In genomic region chr4:121824171-121824527, GRCh38 we compare ENCODE assay signal across 8 cellular contexts. TPM values are rescaled to one million over a fixed set of nuclear protein-coding genes. Genes with fewer than 3 reads are reported as not detected.
DNase-seq lines count a peak whose midpoint lies in the region; ATAC-seq and TF ChIP-seq lines count a peak whose summit lies in the region.

No MANE protein-coding gene starts in this region.

- H3K27ac Mint-ChIP-seq in CD4-positive, CD25-positive, alpha-beta regulatory T cell = peak overlapping the region in 2 of 3 donors; percentile 92 to 97
- H3K27ac Mint-ChIP-seq in naive thymus-derived CD8-positive, alpha-beta T cell = peak overlapping the region; percentile 41 to 96 (median 90)

- no peaks in the 10 kb centered on the region for H3K36me3 ChIP-seq in CD4-positive, CD25-positive, alpha-beta regulatory T cell (ENCODE audit: control insufficient read depth, insufficient read depth, low read length)

- DNase-seq in CD4-positive, CD25-positive, alpha-beta regulatory T cell = no peak
- DNase-seq in cardiac fibroblast (ENCODE audit: low read depth in 2 of 2) (no peak), kidney glomerular epithelial cell (lab: John Stamatoyannopoulos, UW) (no peak), OCI-M2 (lab: John Stamatoyannopoulos, UW; ENCODE audit: unreplicated experiment) (no peak)
- no peak for DNase-seq in naive thymus-derived CD8-positive, alpha-beta T cell
- DNase-seq in stimulated activated CD4-positive, alpha-beta T cell treated with anti-CD3 and anti-CD28 coated beads, Interleukin-4, amount 100 ng/mL, for 24 hours = no peak
- DNase-seq in activated CD4-positive, alpha-beta T cell treated with anti-CD3 and anti-CD28 coated beads for 4 hours = no peak

- POLR2A ChIA-PET in naive thymus-derived CD8-positive, alpha-beta T cell (lab: Charles Lee) = interaction anchor here (1.0 to 2.5 kb wide), 3 partner anchors 23 to 127 kb away, joined by 3 to 26 read pairs (median 6); partner anchors contain the start of genes BBS7 and EXOSC9

- peak overlapping the region; percentile 86 to 94 (median 90) for H3K4me3 Mint-ChIP-seq in CD4-positive, CD25-positive, alpha-beta regulatory T cell
- peak overlapping the region; percentile 85 to 99 (median 93) for H3K4me3 Mint-ChIP-seq in naive thymus-derived CD8-positive, alpha-beta T cell

- ATAC-seq in CD4-positive, CD25-positive, alpha-beta regulatory T cell (ENCODE audit: low read depth in 2 of 2) = no peak
- peak; percentile 1 for ATAC-seq in HG02840 (IDR thresholded peaks at IDR 0.05; ENCODE audit: low FRiP score, unreplicated experiment)
- no peak for ATAC-seq in naive thymus-derived CD8-positive, alpha-beta T cell

- H3K9me3 Mint-ChIP-seq in CD4-positive, CD25-positive, alpha-beta regulatory T cell = no peaks in the 10 kb centered on the region
- no peaks in the 10 kb centered on the region for H3K9me3 Mint-ChIP-seq in naive thymus-derived CD8-positive, alpha-beta T cell

- peak overlapping the region; percentile 82 for H3K27ac ChIP-seq in CD4-positive, CD25-positive, alpha-beta regulatory T cell (ENCODE audit: insufficient read depth, low read length, poor library complexity, severe bottlenecking)

- no peaks in the 10 kb centered on the region for H3K27me3 Mint-ChIP-seq in CD4-positive, CD25-positive, alpha-beta regulatory T cell
- H3K27me3 Mint-ChIP-seq in naive thymus-derived CD8-positive, alpha-beta T cell = peaks cover 0 to 1% (median 0%) of the 10 kb centered on the region in 5 donors

- TF ChIP-seq CTCF in cardiac fibroblast (IDR thresholded peaks at IDR 0.05; ENCODE audit: low read depth, low read length) = no peak

- H3K27me3 ChIP-seq in CD4-positive, CD25-positive, alpha-beta regulatory T cell (ENCODE audit: control insufficient read depth, insufficient read depth, low read length) = no peaks in the 10 kb centered on the region

- H3K4me1 ChIP-seq in CD4-positive, CD25-positive, alpha-beta regulatory T cell (ENCODE audit: control insufficient read depth, insufficient read depth, low read length, poor library complexity, severe bottlenecking) = peaks cover 21% of the 10 kb centered on the region

- H3K36me3 Mint-ChIP-seq in CD4-positive, CD25-positive, alpha-beta regulatory T cell = no peaks in the 10 kb centered on the region
- peaks cover 0 to 5% (median 0%) of the 10 kb centered on the region in 3 donors for H3K36me3 Mint-ChIP-seq in naive thymus-derived CD8-positive, alpha-beta T cell

- no peaks in the 10 kb centered on the region for H3K9me3 ChIP-seq in CD4-positive, CD25-positive, alpha-beta regulatory T cell (ENCODE audit: control insufficient read depth in 2 of 2, low read length in 2 of 2)

- peaks cover 6 to 32% (median 16%) of the 10 kb centered on the region in 4 donors for H3K4me1 Mint-ChIP-seq in CD4-positive, CD25-positive, alpha-beta regulatory T cell
- peaks cover 6 to 20% (median 18%) of the 10 kb centered on the region in 4 donors for H3K4me1 Mint-ChIP-seq in naive thymus-derived CD8-positive, alpha-beta T cell

- peak overlapping the region; percentile 91 for H3K4me3 ChIP-seq in CD4-positive, CD25-positive, alpha-beta regulatory T cell (ENCODE audit: low read depth, low read length)
- H3K4me3 ChIP-seq in cardiac fibroblast (replicated peaks in 1 of 2; ENCODE audit: low read depth in 2 of 2, low read length in 2 of 2) = peak overlapping the region; percentile 81

RNA-seq across cellular contexts. Expression of gene CCNA2, which starts 0.5 kb away (rescaled TPM):
- 1.3 TPM for total RNA-seq in CD4-positive, CD25-positive, alpha-beta regulatory T cell
- polyA plus RNA-seq in CD4-positive, CD25-positive, alpha-beta regulatory T cell = 1 to 10 TPM in 2 of 4 donors, under 1 TPM in 2; 0.61 to 4.5 (median 2.2) TPM
- 1 to 10 TPM; 1.1 to 1.3 TPM for total RNA-seq in naive thymus-derived CD8-positive, alpha-beta T cell
- polyA plus RNA-seq in naive thymus-derived CD8-positive, alpha-beta T cell = under 1 TPM in 1 of 3 donors, not detected in 2; 0.51 TPM

RNA-seq across cellular contexts. Expression of gene EXOSC9, which starts 23.0 kb away (rescaled TPM):
- total RNA-seq in CD4-positive, CD25-positive, alpha-beta regulatory T cell = 59.4 TPM
- polyA plus RNA-seq in CD4-positive, CD25-positive, alpha-beta regulatory T cell = 10 to 100 TPM; 45.8 to 51.3 (median 49.3) TPM
- 10 to 100 TPM; 41.6 to 45.7 TPM for total RNA-seq in naive thymus-derived CD8-positive, alpha-beta T cell
- polyA plus RNA-seq in naive thymus-derived CD8-positive, alpha-beta T cell = 10 to 100 TPM; 37.0 to 44.6 (median 38.4) TPM

RNA-seq across cellular contexts. Expression of gene BBS7, which starts 46.1 kb away (rescaled TPM):
- total RNA-seq in CD4-positive, CD25-positive, alpha-beta regulatory T cell = 5.1 TPM
- polyA plus RNA-seq in CD4-positive, CD25-positive, alpha-beta regulatory T cell = 1 to 10 TPM; 5.7 to 9.0 (median 6.4) TPM
- total RNA-seq in naive thymus-derived CD8-positive, alpha-beta T cell = 10 to 100 TPM; 13.7 to 13.9 TPM
- polyA plus RNA-seq in naive thymus-derived CD8-positive, alpha-beta T cell = 1 to 10 TPM; 5.6 to 9.1 (median 8.7) TPM

RNA-seq across cellular contexts. Expression of gene SMIM43, which starts 59.2 kb away (rescaled TPM):
- total RNA-seq in CD4-positive, CD25-positive, alpha-beta regulatory T cell = not detected
- polyA plus RNA-seq in CD4-positive, CD25-positive, alpha-beta regulatory T cell = 1 to 10 TPM in 1 of 4 donors, under 1 TPM in 2, not detected in 1; 0.14 to 1.8 (median 0.56) TPM
- total RNA-seq in naive thymus-derived CD8-positive, alpha-beta T cell = not detected
- not detected for polyA plus RNA-seq in naive thymus-derived CD8-positive, alpha-beta T cell
